Comparison of ENCODE assay signal across 24 cellular contexts in genomic region chr6:13661647-13662046, GRCh38. TPM values are rescaled to one million over a fixed set of nuclear protein-coding genes. Genes with fewer than 3 reads are reported as not detected.
DNase-seq lines count a peak whose midpoint lies in the region; ATAC-seq, FAIRE-seq and TF ChIP-seq lines count a peak whose summit lies in the region.
"Had no signal": no experiment of that assay in that cellular context is flagged by ENCODE, and none has a peak within 500 bp of the region (broad histone marks: within the 10 kb centered on the region; RNA-seq: fewer than 3 reads in every experiment).

No MANE protein-coding gene starts in this region.

- ATAC-seq in natural killer cell, result no peak
- ATAC-seq in natural killer cell treated with Interleukin-12 subunit alpha and Interleukin-12 subunit beta and Interleukin-15 and Interleukin-18, amount 100 ng/mL, for 72 hours, result no peak
- ATAC-seq in T-helper 17 cell, result no peak
- ATAC-seq in activated CD4-positive, alpha-beta T cell treated with anti-CD3 and anti-CD28 coated beads for 36 hours, result no peak
- ATAC-seq in HG02885 (IDR thresholded peaks at IDR 0.05; ENCODE audit: poor library complexity, unreplicated experiment), result no peak
- ATAC-seq: HCT116 had no signal

- H3K4me1 Mint-ChIP-seq in natural killer cell (peaks cover 75 to 76% of the 10 kb centered on the region in 2 donors), T-helper 17 cell (peaks cover 59% of the 10 kb centered on the region)
- H3K4me1 Mint-ChIP-seq in natural killer cell treated with Interleukin-12 subunit alpha and Interleukin-12 subunit beta and Interleukin-15 and Interleukin-18, amount 100 ng/mL, for 72 hours (ENCODE audit: low read depth in 2 of 2), result peaks cover 42 to 58% of the 10 kb centered on the region in 2 donors
- H3K4me1 Mint-ChIP-seq in activated CD4-positive, alpha-beta T cell treated with anti-CD3 and anti-CD28 coated beads for 36 hours, result peaks cover 77% of the 10 kb centered on the region

- no peak overlapping the region for H4K5ac ChIP-seq in H1 (ENCODE audit: insufficient read length, low read depth, low read length)

- no peak overlapping the region for H3K56ac ChIP-seq in H1 (replicated peaks; ENCODE audit: insufficient read length, low read depth, low read length)

- no peaks in the 10 kb centered on the region for H3K36me3 ChIP-seq in H1 (ENCODE audit: control insufficient read depth in 2 of 4, insufficient read depth in 4 of 4, low read length in 3 of 4)

- peaks cover 0 to 3% (median 0%) of the 10 kb centered on the region in 4 experiments; a peak in 2 of 7 replicates for H3K4me1 ChIP-seq in H1 (replicated peaks in 1 of 4; ENCODE audit: control insufficient read depth in 3 of 4, insufficient read depth in 4 of 4, low read length in 3 of 4)

- WGBS in H1 (ENCODE audit: extremely low coverage in 1 of 2, insufficient coverage in 1 of 2, insufficient read length in 1 of 2, insufficient replicate concordance in 2 of 2, low coverage in 1 of 2, low lambda C conversion rate in 2 of 2, missing lambda C conversion rate in 1 of 2), 2 experiments, result 84% methylated on average over 2 of the region's 2 CpGs; no CpG with 5 or more reads in 1 of the 2 experiments

- DNase-seq in natural killer cell, result no peak
- DNase-seq in natural killer cell treated with Interleukin-12 subunit alpha and Interleukin-12 subunit beta and Interleukin-15 and Interleukin-18, amount 100 ng/mL, for 72 hours (ENCODE audit: low spot score), result no peak
- DNase-seq in T-helper 17 cell, result no peak
- DNase-seq in H1 (ENCODE audit: low read depth in 1 of 2, low spot score in 2 of 2), result no peak
- DNase-seq in activated CD4-positive, alpha-beta T cell treated with anti-CD3 and anti-CD28 coated beads for 36 hours, result no peak
- DNase-seq in UCSD-AML1 (lab: John Stamatoyannopoulos, UW; ENCODE audit: unreplicated experiment), result no peak
- DNase-seq: Caco-2; CD4-positive, alpha-beta memory T cell; GDM1; Karpas-422; NCI-H1417; NCI-H187 treated with DMSO at 0.1 percent for 48 hours; NCI-H2107; NCI-H446 treated with DMSO at 0.1 percent for 48 hours; NCI-H69; PC-9; RPMI8226; SHP77; SK-N-SH had no signal

- H2BK15ac ChIP-seq in H1 (ENCODE audit: low read length), result no peak overlapping the region

- TF ChIP-seq RAD21 in H1 (IDR thresholded peaks at IDR 0.05 in 1 of 2, conservative IDR thresholded peaks at IDR 0.05 in 1 of 2; ENCODE audit: low read depth in 2 of 2, low read length in 2 of 2), result no peak

- no peak overlapping the region for H4K91ac ChIP-seq in H1 (replicated peaks; ENCODE audit: insufficient read length, low read length)

- H3K36me3 Mint-ChIP-seq in natural killer cell, result no peaks in the 10 kb centered on the region
- no peaks in the 10 kb centered on the region for H3K36me3 Mint-ChIP-seq in natural killer cell treated with Interleukin-12 subunit alpha and Interleukin-12 subunit beta and Interleukin-15 and Interleukin-18, amount 100 ng/mL, for 72 hours
- H3K36me3 Mint-ChIP-seq in T-helper 17 cell (ENCODE audit: low read depth), result no peaks in the 10 kb centered on the region
- peaks cover 3% of the 10 kb centered on the region for H3K36me3 Mint-ChIP-seq in activated CD4-positive, alpha-beta T cell treated with anti-CD3 and anti-CD28 coated beads for 36 hours (ENCODE audit: low read depth)

- no peak overlapping the region for H3K27ac ChIP-seq in H1 (ENCODE audit: low read depth, low read length)
- H3K27ac ChIP-seq: BLaER1, PC-9 had no signal

- TF ChIP-seq CTCF in natural killer cell (IDR thresholded peaks at IDR 0.05), result no peak
- TF ChIP-seq CTCF in H1 (IDR thresholded peaks at IDR 0.05; ENCODE audit: control extremely low read depth in 1 of 3, insufficient read depth in 1 of 3, low read depth in 1 of 3, low read length in 3 of 3), result no peak

- H2AK5ac ChIP-seq in H1 (ENCODE audit: low read depth, low read length), result no peak overlapping the region

- no peak overlapping the region for H3K4ac ChIP-seq in H1 (replicated peaks; ENCODE audit: insufficient read length, low read depth, low read length)

- H3K4me2 ChIP-seq in H1 (ENCODE audit: insufficient read depth in 1 of 2, low read depth in 2 of 2, low read length in 2 of 2), result no peak overlapping the region
- H3K4me2 ChIP-seq: BLaER1, GM23338, PC-9, SK-N-SH had no signal

- intact Hi-C loops in natural killer cell (cut with micrococcal nuclease), result no loop called here
- intact Hi-C loops in activated CD4-positive, alpha-beta T cell treated with anti-CD3 and anti-CD28 coated beads for 36 hours (cut with DNase I, micrococcal nuclease), result no loop called here

- no peak overlapping the region for H3K18ac ChIP-seq in H1 (ENCODE audit: extremely low read depth, low read length)

- no peak overlapping the region for H2BK5ac ChIP-seq in H1 (ENCODE audit: low read depth, low read length)

- TF ChIP-seq EP300 in H1 (IDR thresholded peaks at IDR 0.05; ENCODE audit: borderline replicate concordance in 1 of 2, low read depth in 2 of 2, low read length in 2 of 2), result no peak

- no peaks in the 10 kb centered on the region for H3K79me1 ChIP-seq in H1 (ENCODE audit: low read depth, low read length)

- H4K8ac ChIP-seq in H1 (ENCODE audit: extremely low read depth, insufficient read depth, low read length), result no peak overlapping the region

- H3K4me3 ChIP-seq in H1 (ENCODE audit: extremely low read depth in 1 of 4, insufficient read depth in 2 of 4, low read depth in 3 of 4, low read length in 4 of 4), result no peak overlapping the region
- H3K4me3 ChIP-seq: BLaER1, GM23338, PC-9 had no signal

- H3K23ac ChIP-seq in H1 (ENCODE audit: insufficient read length), result no peak overlapping the region

- no peak overlapping the region for H2BK12ac ChIP-seq in H1 (ENCODE audit: low read depth, low read length)

- H3K27ac Mint-ChIP-seq in natural killer cell (peak overlapping the region; percentile 76 to 77), T-helper 17 cell (peak overlapping the region; percentile 55)
- H3K27ac Mint-ChIP-seq in natural killer cell treated with Interleukin-12 subunit alpha and Interleukin-12 subunit beta and Interleukin-15 and Interleukin-18, amount 100 ng/mL, for 72 hours, result peak overlapping the region in 1 of 2 donors; percentile 40
- H3K27ac Mint-ChIP-seq in activated CD4-positive, alpha-beta T cell treated with anti-CD3 and anti-CD28 coated beads for 36 hours, result no peak overlapping the region
- H3K27ac Mint-ChIP-seq: IgD-negative memory B cell had no signal

- no peak overlapping the region for H3K14ac ChIP-seq in H1 (ENCODE audit: insufficient read length)

- peaks cover 0 to 4% of the 10 kb centered on the region in 2 experiments for H4K20me1 ChIP-seq in H1 (replicated peaks in 1 of 2; ENCODE audit: control insufficient read depth in 1 of 2, insufficient read depth in 2 of 2, low read length in 2 of 2)

- H3K27me3 ChIP-seq in H1 (replicated peaks in 1 of 4; ENCODE audit: control insufficient read depth in 3 of 4, extremely low read depth in 1 of 4, insufficient read depth in 3 of 4, low read length in 3 of 4), result no peaks in the 10 kb centered on the region
- H3K27me3 ChIP-seq: BLaER1 had no signal

- no peak for TF ChIP-seq POLR2A in H1 (IDR thresholded peaks at IDR 0.05; ENCODE audit: control extremely low read depth in 1 of 2, low read depth in 2 of 2, low read length in 2 of 2)

- no peaks in the 10 kb centered on the region for H3K9me3 Mint-ChIP-seq in natural killer cell
- H3K9me3 Mint-ChIP-seq in natural killer cell treated with Interleukin-12 subunit alpha and Interleukin-12 subunit beta and Interleukin-15 and Interleukin-18, amount 100 ng/mL, for 72 hours, result no peaks in the 10 kb centered on the region
- no peaks in the 10 kb centered on the region for H3K9me3 Mint-ChIP-seq in activated CD4-positive, alpha-beta T cell treated with anti-CD3 and anti-CD28 coated beads for 36 hours (ENCODE audit: low read depth)
- H3K9me3 Mint-ChIP-seq: CD4-positive, alpha-beta memory T cell; GM23338; IgD-negative memory B cell had no signal

- H2AFZ ChIP-seq in H1 (ENCODE audit: low read length), result no peak overlapping the region
- H2AFZ ChIP-seq: GM23338, PC-9 had no signal

- no peaks in the 10 kb centered on the region for H3K23me2 ChIP-seq in H1 (ENCODE audit: low read depth, low read length)

- no peak for FAIRE-seq in H1 (lab: Jason Lieb, UNC)

- H2BK20ac ChIP-seq in H1 (ENCODE audit: low read length), result no peak overlapping the region

- H3K9ac ChIP-seq in H1 (replicated peaks in 1 of 4; ENCODE audit: extremely low read depth in 1 of 4, low read depth in 3 of 4, low read length in 3 of 4), result no peak overlapping the region
- H3K9ac ChIP-seq: BLaER1, SK-N-SH had no signal

- CTCF ChIA-PET in H1 (lab: Charles Lee; ENCODE audit: partially characterized antibody), result no interaction called here
- CTCF ChIA-PET in activated CD4-positive, alpha-beta T cell treated with anti-CD3 and anti-CD28 coated beads for 36 hours (lab: Charles Lee), result interaction anchor here (1.2 to 1.8 kb wide), 2 partner anchors 12 to 24 kb away, joined by 3 to 10 read pairs; no protein-coding TSS in a partner anchor

- H2BK120ac ChIP-seq in H1 (replicated peaks; ENCODE audit: low read depth, low read length), result no peak overlapping the region

- no peaks in the 10 kb centered on the region for H3K27me3 Mint-ChIP-seq in natural killer cell (ENCODE audit: low read depth in 2 of 2)
- H3K27me3 Mint-ChIP-seq in natural killer cell treated with Interleukin-12 subunit alpha and Interleukin-12 subunit beta and Interleukin-15 and Interleukin-18, amount 100 ng/mL, for 72 hours, result no peaks in the 10 kb centered on the region
- no peaks in the 10 kb centered on the region for H3K27me3 Mint-ChIP-seq in T-helper 17 cell
- H3K27me3 Mint-ChIP-seq in activated CD4-positive, alpha-beta T cell treated with anti-CD3 and anti-CD28 coated beads for 36 hours, result no peaks in the 10 kb centered on the region
- H3K27me3 Mint-ChIP-seq: CD4-positive, alpha-beta memory T cell; IgD-negative memory B cell had no signal

- H3K9me3 ChIP-seq in T-helper 17 cell (ENCODE audit: control insufficient read depth, low read length, poor library complexity, severe bottlenecking) (no peaks in the 10 kb centered on the region), H1 (ENCODE audit: insufficient read depth in 2 of 2, low read depth in 1 of 2, low read length in 1 of 2) (no peaks in the 10 kb centered on the region)
- H3K9me3 ChIP-seq: BLaER1, Caco-2, SK-N-SH had no signal

- H3K79me2 ChIP-seq in H1 (ENCODE audit: control insufficient read depth in 1 of 2, insufficient read depth in 2 of 2, low read length in 2 of 2), result peaks cover 4 to 79% of the 10 kb centered on the region in 2 experiments; a peak in 3 of 4 replicates

- H3K4me3 Mint-ChIP-seq in natural killer cell, result no peak overlapping the region
- H3K4me3 Mint-ChIP-seq in natural killer cell treated with Interleukin-12 subunit alpha and Interleukin-12 subunit beta and Interleukin-15 and Interleukin-18, amount 100 ng/mL, for 72 hours, result no peak overlapping the region
- H3K4me3 Mint-ChIP-seq in T-helper 17 cell, result peak overlapping the region; percentile 63
- no peak overlapping the region for H3K4me3 Mint-ChIP-seq in activated CD4-positive, alpha-beta T cell treated with anti-CD3 and anti-CD28 coated beads for 36 hours
- H3K4me3 Mint-ChIP-seq: GM23338, IgD-negative memory B cell had no signal

- POLR2A ChIA-PET in H1 (lab: Charles Lee; ENCODE audit: partially characterized antibody), result no interaction called here
- POLR2A ChIA-PET in activated CD4-positive, alpha-beta T cell treated with anti-CD3 and anti-CD28 coated beads for 36 hours (lab: Charles Lee), result no interaction called here

RNA-seq across cellular contexts. Expression of gene NOL7, which starts 46.5 kb away (rescaled TPM):
- total RNA-seq in natural killer cell (10 to 100 TPM; 24.7 to 31.3 (median 29.6) TPM), T-helper 17 cell (10 to 100 TPM; 44.3 to 47.0 TPM)
- total RNA-seq in natural killer cell treated with Interleukin-12 subunit alpha and Interleukin-12 subunit beta and Interleukin-15 and Interleukin-18, amount 100 ng/mL, for 72 hours, result 100 to 1,000 TPM in 1 of 2 donors, 10 to 100 TPM in 1; 62.6 to 102 TPM
- 67.8 and 70.4 TPM in 2 replicates for total RNA-seq in H1 (2021; fragmentation: NEBNext Ultra II Directional; extraction: Animal tissue kit (Norgen Biotek cat#: 25700))
- 16.4 and 22.8 TPM in 2 replicates for polyA plus RNA-seq in H1 (2011; rRNA removed)
- polyA plus RNA-seq in H1 (2011; cell fraction: cytosol; rRNA removed), result 47.1 TPM
- polyA plus RNA-seq in H1 (2011; cell fraction: nucleus; rRNA removed), result 14.7 TPM
- 44.9 to 67.6 TPM (median 56.7 TPM) in 4 replicates for polyA plus RNA-seq in H1 (2012, experiment 1 of 2)
- polyA plus RNA-seq in H1 (2012, experiment 2 of 2), result 35.2 TPM
- polyA plus RNA-seq in H1 (2013, experiment 1 of 2), result 112 TPM
- 112 TPM for polyA plus RNA-seq in H1 (2013, experiment 2 of 2)
- polyA minus RNA-seq in H1 (2011; rRNA and poly(A)+ RNA removed), result 1.9 and 2.5 TPM in 2 replicates
- polyA minus RNA-seq in H1 (2011; cell fraction: cytosol; rRNA and poly(A)+ RNA removed), result 9.1 TPM
- polyA minus RNA-seq in H1 (2011; cell fraction: nucleus; rRNA and poly(A)+ RNA removed), result 9.7 TPM
- 10 to 100 TPM; 92.8 to 97.3 TPM for total RNA-seq in activated CD4-positive, alpha-beta T cell treated with anti-CD3 and anti-CD28 coated beads for 36 hours

RNA-seq across cellular contexts. Expression of gene RANBP9, which starts 50.0 kb away (rescaled TPM):
- total RNA-seq in natural killer cell, result 10 to 100 TPM; 52.2 to 62.5 (median 57.6) TPM
- total RNA-seq in natural killer cell treated with Interleukin-12 subunit alpha and Interleukin-12 subunit beta and Interleukin-15 and Interleukin-18, amount 100 ng/mL, for 72 hours, result 10 to 100 TPM; 49.2 to 61.1 TPM
- total RNA-seq in T-helper 17 cell, result 10 to 100 TPM; 74.4 to 99.9 TPM
- 34.3 and 36.7 TPM in 2 replicates for total RNA-seq in H1 (2021; fragmentation: NEBNext Ultra II Directional; extraction: Animal tissue kit (Norgen Biotek cat#: 25700))
- 8.0 and 13.0 TPM in 2 replicates for polyA plus RNA-seq in H1 (2011; rRNA removed)
- polyA plus RNA-seq in H1 (2011; cell fraction: cytosol; rRNA removed), result 15.9 TPM
- polyA plus RNA-seq in H1 (2011; cell fraction: nucleus; rRNA removed), result 9.9 TPM
- 21.7 to 23.9 TPM (median 22.7 TPM) in 4 replicates for polyA plus RNA-seq in H1 (2012, experiment 1 of 2)
- 5.9 TPM for polyA plus RNA-seq in H1 (2012, experiment 2 of 2)
- 17.6 TPM for polyA plus RNA-seq in H1 (2013, experiment 1 of 2)
- polyA plus RNA-seq in H1 (2013, experiment 2 of 2), result 18.0 TPM
- polyA minus RNA-seq in H1 (2011; rRNA and poly(A)+ RNA removed), result 16.9 and 25.5 TPM in 2 replicates
- polyA minus RNA-seq in H1 (2011; cell fraction: cytosol; rRNA and poly(A)+ RNA removed), result 19.9 TPM
- polyA minus RNA-seq in H1 (2011; cell fraction: nucleus; rRNA and poly(A)+ RNA removed), result 17.0 TPM
- total RNA-seq in activated CD4-positive, alpha-beta T cell treated with anti-CD3 and anti-CD28 coated beads for 36 hours, result 10 to 100 TPM; 50.8 to 65.0 TPM
